18 cellular contexts compared by ENCODE assay signal in the genomic region with DNA sequence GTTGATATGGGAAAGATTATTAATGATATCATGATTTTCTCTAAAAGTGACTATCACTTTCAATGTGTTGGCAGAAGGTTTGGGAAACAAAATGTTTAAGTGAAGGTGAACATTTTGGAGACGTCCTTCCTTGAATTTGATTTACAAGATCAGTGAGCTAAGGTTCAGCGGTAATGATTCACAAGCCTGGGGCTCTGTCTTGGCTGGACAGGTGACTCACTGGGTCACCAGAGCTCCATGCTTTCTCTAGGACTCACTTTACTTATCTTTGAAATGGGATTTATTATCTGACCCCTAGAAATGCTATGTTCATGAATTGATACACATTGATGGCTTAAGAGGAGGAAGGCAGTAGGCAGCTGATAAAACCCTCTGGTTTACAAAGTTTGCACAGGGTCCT.
"Had no signal": no experiment of that assay in that cellular context is flagged by ENCODE, and none has a peak within 500 bp of the region (broad histone marks: within the 10 kb centered on the region; RNA-seq: fewer than 3 reads in every experiment).

No MANE protein-coding gene starts in this region.

- ATAC-seq: gastroesophageal sphincter; heart left ventricle; left cardiac atrium; left lung; left ventricle myocardium superior; lower lobe of right lung; naive thymus-derived CD4-positive, alpha-beta T cell had no signal

- DNase-seq: dermis blood vessel endothelial cell; dorsolateral prefrontal cortex; effector CD4-positive, alpha-beta T cell; effector memory CD4-positive, alpha-beta T cell; heart left ventricle; hypothalamus; immature natural killer cell; islet precursor cell; kidney; kidney glomerular epithelial cell; left cardiac atrium; left lung; left ventricle myocardium superior; lower lobe of right lung; mesendoderm; midbrain; naive thymus-derived CD4-positive, alpha-beta T cell had no signal
